ENCODE assay signal across 1 cellular context in the genomic region with DNA sequence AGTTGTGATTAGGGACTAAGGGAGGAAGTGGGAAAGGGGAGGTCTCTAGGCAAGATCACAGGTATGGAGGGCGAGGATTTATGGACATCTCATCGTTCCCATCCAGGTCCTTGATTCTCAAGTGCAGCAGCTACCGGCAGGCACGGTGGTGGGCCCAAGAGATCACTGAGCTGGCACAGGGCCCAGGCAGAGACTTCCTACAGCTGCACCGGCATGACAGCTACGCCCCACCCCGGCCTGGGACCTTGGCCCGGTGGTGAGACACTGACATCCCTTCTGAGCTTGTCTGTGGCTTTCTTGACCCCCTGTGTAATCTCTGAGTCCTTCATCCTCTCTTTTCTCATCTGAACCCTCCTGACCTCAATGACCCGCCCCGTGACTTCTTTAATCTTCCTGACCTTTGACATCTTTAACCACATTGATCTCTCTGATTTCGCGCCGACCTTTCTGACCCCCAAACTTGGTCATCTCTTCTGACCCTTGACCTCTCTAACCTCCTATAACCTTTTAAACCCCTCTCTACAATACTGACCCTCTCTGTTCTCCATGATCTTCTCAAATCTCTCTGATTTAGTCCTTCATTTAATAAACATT.
A peak's percentile ranks its signal among the peaks of the same experiment; 100 is the strongest.
TF ChIP-seq lines count a peak whose summit lies in the region.

No MANE protein-coding gene starts in this region.

TF ChIP-seq in K562, 482 proteins besides CTCF, POLR2A, EP300 and RAD21:
- TF ChIP-seq, protein P1, sequence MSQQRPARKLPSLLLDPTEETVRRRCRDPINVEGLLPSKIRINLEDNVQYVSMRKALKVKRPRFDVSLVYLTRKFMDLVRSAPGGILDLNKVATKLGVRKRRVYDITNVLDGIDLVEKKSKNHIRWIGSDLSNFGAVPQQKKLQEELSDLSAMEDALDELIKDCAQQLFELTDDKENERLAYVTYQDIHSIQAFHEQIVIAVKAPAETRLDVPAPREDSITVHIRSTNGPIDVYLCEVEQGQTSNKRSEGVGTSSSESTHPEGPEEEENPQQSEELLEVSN (IDR thresholded peaks at IDR 0.05; ENCODE audit: borderline replicate concordance in 1 of 2, extremely low read depth in 1 of 2, insufficient read depth in 1 of 2, insufficient read length in 1 of 2, low read depth in 1 of 2, low read length in 1 of 2, poor library complexity in 1 of 2, severe bottlenecking in 1 of 2) = no peak
- TF ChIP-seq, protein P2, sequence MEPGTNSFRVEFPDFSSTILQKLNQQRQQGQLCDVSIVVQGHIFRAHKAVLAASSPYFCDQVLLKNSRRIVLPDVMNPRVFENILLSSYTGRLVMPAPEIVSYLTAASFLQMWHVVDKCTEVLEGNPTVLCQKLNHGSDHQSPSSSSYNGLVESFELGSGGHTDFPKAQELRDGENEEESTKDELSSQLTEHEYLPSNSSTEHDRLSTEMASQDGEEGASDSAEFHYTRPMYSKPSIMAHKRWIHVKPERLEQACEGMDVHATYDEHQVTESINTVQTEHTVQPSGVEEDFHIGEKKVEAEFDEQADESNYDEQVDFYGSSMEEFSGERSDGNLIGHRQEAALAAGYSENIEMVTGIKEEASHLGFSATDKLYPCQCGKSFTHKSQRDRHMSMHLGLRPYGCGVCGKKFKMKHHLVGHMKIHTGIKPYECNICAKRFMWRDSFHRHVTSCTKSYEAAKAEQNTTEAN (CRISPR knock-in tag; IDR thresholded peaks at IDR 0.05) = no peak
- TF ChIP-seq ELF2 (CRISPR knock-in tag; IDR thresholded peaks at IDR 0.05) = no peak
- TF ChIP-seq, protein P3, sequence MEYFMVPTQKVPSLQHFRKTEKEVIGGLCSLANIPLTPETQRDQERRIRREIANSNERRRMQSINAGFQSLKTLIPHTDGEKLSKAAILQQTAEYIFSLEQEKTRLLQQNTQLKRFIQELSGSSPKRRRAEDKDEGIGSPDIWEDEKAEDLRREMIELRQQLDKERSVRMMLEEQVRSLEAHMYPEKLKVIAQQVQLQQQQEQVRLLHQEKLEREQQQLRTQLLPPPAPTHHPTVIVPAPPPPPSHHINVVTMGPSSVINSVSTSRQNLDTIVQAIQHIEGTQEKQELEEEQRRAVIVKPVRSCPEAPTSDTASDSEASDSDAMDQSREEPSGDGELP (CRISPR knock-in tag; IDR thresholded peaks at IDR 0.05; ENCODE audit: borderline replicate concordance) = peak; percentile 50; the same call in 1 of the 2 replicates
- no peak for TF ChIP-seq GTF2A2 (tag; IDR thresholded peaks at IDR 0.05)
- no peak for TF ChIP-seq CBX5 (IDR thresholded peaks at IDR 0.05; ENCODE audit: borderline replicate concordance, low read depth)
- TF ChIP-seq, protein P4, sequence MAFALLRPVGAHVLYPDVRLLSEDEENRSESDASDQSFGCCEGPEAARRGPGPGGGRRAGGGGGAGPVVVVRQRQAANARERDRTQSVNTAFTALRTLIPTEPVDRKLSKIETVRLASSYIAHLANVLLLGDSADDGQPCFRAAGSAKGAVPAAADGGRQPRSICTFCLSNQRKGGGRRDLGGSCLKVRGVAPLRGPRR (CRISPR knock-in tag; IDR thresholded peaks at IDR 0.05) = no peak
- no peak for TF ChIP-seq NR2C2 (CRISPR knock-in tag; IDR thresholded peaks at IDR 0.05)
- peak; percentile 58 for TF ChIP-seq NR2C2 (tag; IDR thresholded peaks at IDR 0.05)
- TF ChIP-seq PTTG1 (tag; IDR thresholded peaks at IDR 0.05; ENCODE audit: low read depth) = no peak
- no peak for TF ChIP-seq ZNF766 (CRISPR knock-in tag; conservative IDR thresholded peaks at IDR 0.05)
- TF ChIP-seq ZNF224 (CRISPR knock-in tag; IDR thresholded peaks at IDR 0.05) = no peak
- TF ChIP-seq POLR3G (IDR thresholded peaks at IDR 0.05; ENCODE audit: extremely low read depth, insufficient read length, insufficient replicate concordance) = no peak
- no peak for TF ChIP-seq ZNF41 (CRISPR knock-in tag; conservative IDR thresholded peaks at IDR 0.05)
- TF ChIP-seq SRF (CRISPR knock-in tag; IDR thresholded peaks at IDR 0.05) = no peak
- TF ChIP-seq NCOA6 (IDR thresholded peaks at IDR 0.05) = no peak
- TF ChIP-seq, protein P5, sequence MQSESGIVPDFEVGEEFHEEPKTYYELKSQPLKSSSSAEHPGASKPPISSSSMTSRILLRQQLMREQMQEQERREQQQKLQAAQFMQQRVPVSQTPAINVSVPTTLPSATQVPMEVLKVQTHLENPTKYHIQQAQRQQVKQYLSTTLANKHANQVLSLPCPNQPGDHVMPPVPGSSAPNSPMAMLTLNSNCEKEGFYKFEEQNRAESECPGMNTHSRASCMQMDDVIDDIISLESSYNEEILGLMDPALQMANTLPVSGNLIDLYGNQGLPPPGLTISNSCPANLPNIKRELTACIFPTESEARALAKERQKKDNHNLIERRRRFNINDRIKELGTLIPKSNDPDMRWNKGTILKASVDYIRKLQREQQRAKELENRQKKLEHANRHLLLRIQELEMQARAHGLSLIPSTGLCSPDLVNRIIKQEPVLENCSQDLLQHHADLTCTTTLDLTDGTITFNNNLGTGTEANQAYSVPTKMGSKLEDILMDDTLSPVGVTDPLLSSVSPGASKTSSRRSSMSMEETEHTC (IDR thresholded peaks at IDR 0.05) = no peak
- no peak for TF ChIP-seq FUS (optimal IDR thresholded peaks at IDR 0.05; ENCODE audit: low read depth, low read length)
- TF ChIP-seq NFIC (IDR thresholded peaks at IDR 0.05) = peak; percentile 45; the same call in 1 of the 2 replicates
- TF ChIP-seq MEF2D (tag; conservative IDR thresholded peaks at IDR 0.05; ENCODE audit: low read depth) = no peak
- no peak for TF ChIP-seq ETV5 (CRISPR knock-in tag; IDR thresholded peaks at IDR 0.05; ENCODE audit: low read depth)
- TF ChIP-seq, protein P6, sequence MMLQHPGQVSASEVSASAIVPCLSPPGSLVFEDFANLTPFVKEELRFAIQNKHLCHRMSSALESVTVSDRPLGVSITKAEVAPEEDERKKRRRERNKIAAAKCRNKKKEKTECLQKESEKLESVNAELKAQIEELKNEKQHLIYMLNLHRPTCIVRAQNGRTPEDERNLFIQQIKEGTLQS (IDR thresholded peaks at IDR 0.05) = no peak
- TF ChIP-seq, protein P6 (CRISPR knock-in tag; conservative IDR thresholded peaks at IDR 0.05) = no peak
- TF ChIP-seq TAF7 (tag; IDR thresholded peaks at IDR 0.05) = no peak
- TF ChIP-seq, protein P7, sequence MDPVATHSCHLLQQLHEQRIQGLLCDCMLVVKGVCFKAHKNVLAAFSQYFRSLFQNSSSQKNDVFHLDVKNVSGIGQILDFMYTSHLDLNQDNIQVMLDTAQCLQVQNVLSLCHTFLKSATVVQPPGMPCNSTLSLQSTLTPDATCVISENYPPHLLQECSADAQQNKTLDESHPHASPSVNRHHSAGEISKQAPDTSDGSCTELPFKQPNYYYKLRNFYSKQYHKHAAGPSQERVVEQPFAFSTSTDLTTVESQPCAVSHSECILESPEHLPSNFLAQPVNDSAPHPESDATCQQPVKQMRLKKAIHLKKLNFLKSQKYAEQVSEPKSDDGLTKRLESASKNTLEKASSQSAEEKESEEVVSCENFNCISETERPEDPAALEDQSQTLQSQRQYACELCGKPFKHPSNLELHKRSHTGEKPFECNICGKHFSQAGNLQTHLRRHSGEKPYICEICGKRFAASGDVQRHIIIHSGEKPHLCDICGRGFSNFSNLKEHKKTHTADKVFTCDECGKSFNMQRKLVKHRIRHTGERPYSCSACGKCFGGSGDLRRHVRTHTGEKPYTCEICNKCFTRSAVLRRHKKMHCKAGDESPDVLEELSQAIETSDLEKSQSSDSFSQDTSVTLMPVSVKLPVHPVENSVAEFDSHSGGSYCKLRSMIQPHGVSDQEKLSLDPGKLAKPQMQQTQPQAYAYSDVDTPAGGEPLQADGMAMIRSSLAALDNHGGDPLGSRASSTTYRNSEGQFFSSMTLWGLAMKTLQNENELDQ (CRISPR knock-in tag; IDR thresholded peaks at IDR 0.05; ENCODE audit: borderline replicate concordance) = no peak
- no peak for TF ChIP-seq WHSC1 (IDR thresholded peaks at IDR 0.05; ENCODE audit: low read length)
- no peak for TF ChIP-seq ZNF263 (CRISPR knock-in tag; IDR thresholded peaks at IDR 0.05; ENCODE audit: borderline replicate concordance)
- TF ChIP-seq NR2C1 (IDR thresholded peaks at IDR 0.05) = peak; percentile 76
- TF ChIP-seq NR2C1 (tag; IDR thresholded peaks at IDR 0.05) = peak; percentile 71
- TF ChIP-seq HNRNPUL1 (IDR thresholded peaks at IDR 0.05; ENCODE audit: low read length) = no peak
- no peak for TF ChIP-seq CHD4 (IDR thresholded peaks at IDR 0.05; ENCODE audit: insufficient read depth, insufficient replicate concordance, low read depth, low read length, poor library complexity, severe bottlenecking)
- no peak for TF ChIP-seq HNRNPK (IDR thresholded peaks at IDR 0.05; ENCODE audit: low read depth, low read length, poor library complexity, severe bottlenecking)
- TF ChIP-seq SPI1 (IDR thresholded peaks at IDR 0.05; ENCODE audit: borderline replicate concordance, low read depth, low read length) = peak; percentile 65; the same call in 1 of the 2 replicates
- TF ChIP-seq, protein P8, sequence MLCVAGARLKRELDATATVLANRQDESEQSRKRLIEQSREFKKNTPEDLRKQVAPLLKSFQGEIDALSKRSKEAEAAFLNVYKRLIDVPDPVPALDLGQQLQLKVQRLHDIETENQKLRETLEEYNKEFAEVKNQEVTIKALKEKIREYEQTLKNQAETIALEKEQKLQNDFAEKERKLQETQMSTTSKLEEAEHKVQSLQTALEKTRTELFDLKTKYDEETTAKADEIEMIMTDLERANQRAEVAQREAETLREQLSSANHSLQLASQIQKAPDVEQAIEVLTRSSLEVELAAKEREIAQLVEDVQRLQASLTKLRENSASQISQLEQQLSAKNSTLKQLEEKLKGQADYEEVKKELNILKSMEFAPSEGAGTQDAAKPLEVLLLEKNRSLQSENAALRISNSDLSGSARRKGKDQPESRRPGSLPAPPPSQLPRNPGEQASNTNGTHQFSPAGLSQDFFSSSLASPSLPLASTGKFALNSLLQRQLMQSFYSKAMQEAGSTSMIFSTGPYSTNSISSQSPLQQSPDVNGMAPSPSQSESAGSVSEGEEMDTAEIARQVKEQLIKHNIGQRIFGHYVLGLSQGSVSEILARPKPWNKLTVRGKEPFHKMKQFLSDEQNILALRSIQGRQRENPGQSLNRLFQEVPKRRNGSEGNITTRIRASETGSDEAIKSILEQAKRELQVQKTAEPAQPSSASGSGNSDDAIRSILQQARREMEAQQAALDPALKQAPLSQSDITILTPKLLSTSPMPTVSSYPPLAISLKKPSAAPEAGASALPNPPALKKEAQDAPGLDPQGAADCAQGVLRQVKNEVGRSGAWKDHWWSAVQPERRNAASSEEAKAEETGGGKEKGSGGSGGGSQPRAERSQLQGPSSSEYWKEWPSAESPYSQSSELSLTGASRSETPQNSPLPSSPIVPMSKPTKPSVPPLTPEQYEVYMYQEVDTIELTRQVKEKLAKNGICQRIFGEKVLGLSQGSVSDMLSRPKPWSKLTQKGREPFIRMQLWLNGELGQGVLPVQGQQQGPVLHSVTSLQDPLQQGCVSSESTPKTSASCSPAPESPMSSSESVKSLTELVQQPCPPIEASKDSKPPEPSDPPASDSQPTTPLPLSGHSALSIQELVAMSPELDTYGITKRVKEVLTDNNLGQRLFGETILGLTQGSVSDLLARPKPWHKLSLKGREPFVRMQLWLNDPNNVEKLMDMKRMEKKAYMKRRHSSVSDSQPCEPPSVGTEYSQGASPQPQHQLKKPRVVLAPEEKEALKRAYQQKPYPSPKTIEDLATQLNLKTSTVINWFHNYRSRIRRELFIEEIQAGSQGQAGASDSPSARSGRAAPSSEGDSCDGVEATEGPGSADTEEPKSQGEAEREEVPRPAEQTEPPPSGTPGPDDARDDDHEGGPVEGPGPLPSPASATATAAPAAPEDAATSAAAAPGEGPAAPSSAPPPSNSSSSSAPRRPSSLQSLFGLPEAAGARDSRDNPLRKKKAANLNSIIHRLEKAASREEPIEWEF (CRISPR knock-in tag; IDR thresholded peaks at IDR 0.05) = no peak
- no peak for TF ChIP-seq POLR3A (IDR thresholded peaks at IDR 0.05; ENCODE audit: borderline replicate concordance, extremely low read depth, insufficient read depth, insufficient read length)
- TF ChIP-seq, protein P9, sequence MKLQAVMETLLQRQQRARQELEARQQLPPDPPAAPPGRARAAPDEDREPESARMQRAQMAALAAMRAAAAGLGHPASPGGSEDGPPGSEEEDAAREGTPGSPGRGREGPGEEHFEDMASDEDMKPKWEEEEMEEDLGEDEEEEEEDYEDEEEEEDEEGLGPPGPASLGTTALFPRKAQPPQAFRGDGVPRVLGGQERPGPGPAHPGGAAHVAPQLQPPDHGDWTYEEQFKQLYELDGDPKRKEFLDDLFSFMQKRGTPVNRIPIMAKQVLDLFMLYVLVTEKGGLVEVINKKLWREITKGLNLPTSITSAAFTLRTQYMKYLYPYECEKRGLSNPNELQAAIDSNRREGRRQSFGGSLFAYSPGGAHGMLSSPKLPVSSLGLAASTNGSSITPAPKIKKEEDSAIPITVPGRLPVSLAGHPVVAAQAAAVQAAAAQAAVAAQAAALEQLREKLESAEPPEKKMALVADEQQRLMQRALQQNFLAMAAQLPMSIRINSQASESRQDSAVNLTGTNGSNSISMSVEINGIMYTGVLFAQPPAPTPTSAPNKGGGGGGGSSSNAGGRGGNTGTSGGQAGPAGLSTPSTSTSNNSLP (IDR thresholded peaks at IDR 0.05; ENCODE audit: borderline replicate concordance, low read depth, low read length) = no peak
- TF ChIP-seq TFAM (CRISPR knock-in tag; conservative IDR thresholded peaks at IDR 0.05) = no peak
- TF ChIP-seq TAF9B (IDR thresholded peaks at IDR 0.05; ENCODE audit: partially characterized antibody) = no peak
- TF ChIP-seq KDM2B (CRISPR knock-in tag; IDR thresholded peaks at IDR 0.05) = no peak
- no peak for TF ChIP-seq CHD1 (IDR thresholded peaks at IDR 0.05; ENCODE audit: low read length)
- no peak for TF ChIP-seq TEAD4 (IDR thresholded peaks at IDR 0.05; ENCODE audit: low read length)
- TF ChIP-seq TEAD4 (CRISPR knock-in tag; IDR thresholded peaks at IDR 0.05; ENCODE audit: borderline replicate concordance) = no peak
